In the genomic region with DNA sequence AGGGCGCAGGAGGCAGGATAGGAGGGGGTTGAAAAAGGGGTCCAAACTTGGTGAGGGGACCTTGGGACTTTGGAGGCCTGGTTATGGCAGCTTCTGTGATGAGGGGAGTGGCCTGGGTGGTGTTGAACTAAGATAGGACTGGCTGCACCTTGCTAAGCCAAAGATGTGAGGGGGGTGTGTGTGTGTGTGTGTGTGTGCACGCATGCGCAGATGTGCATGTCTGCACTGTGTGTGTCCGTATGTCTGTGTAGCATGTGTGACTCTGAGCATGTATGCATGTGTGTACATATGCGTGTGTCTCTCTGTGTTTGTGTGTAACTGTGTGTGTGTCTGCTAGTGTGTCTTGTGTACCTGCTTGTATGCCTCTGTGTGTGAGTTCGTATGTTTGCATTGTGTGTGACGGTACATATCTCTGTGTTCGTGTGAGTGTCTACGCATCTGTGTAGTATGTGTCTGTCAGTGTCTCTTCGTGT, we compare ENCODE assay signal across 14 cellular contexts. TPM values are rescaled to one million over a fixed set of nuclear protein-coding genes. Genes with fewer than 3 reads are reported as not detected.
DNase-seq lines count a peak whose midpoint lies in the region; ATAC-seq and TF ChIP-seq lines count a peak whose summit lies in the region.
"Had no signal": no experiment of that assay in that cellular context is flagged by ENCODE, and none has a peak within 500 bp of the region (broad histone marks: within the 10 kb centered on the region; RNA-seq: fewer than 3 reads in every experiment).

No MANE protein-coding gene starts in this region.

- no peak overlapping the region for H4K91ac ChIP-seq in H9 (ENCODE audit: insufficient read length, low read depth, low read length)

- H3K23ac ChIP-seq in H9 (ENCODE audit: insufficient read length, low read depth, low read length) = no peak overlapping the region

- H3K18ac ChIP-seq in H9 (ENCODE audit: insufficient read length, low read depth, low read length) = no peak overlapping the region

- H4K8ac ChIP-seq in H9 (replicated peaks; ENCODE audit: insufficient read length, low read depth, low read length) = no peak overlapping the region

- WGBS in H9 (ENCODE audit: extremely low coverage, insufficient read length, low lambda C conversion rate) = no CpG with 5 or more reads among the region's 10 CpGs
- 82% methylated on average over 10 of the region's 10 CpGs for WGBS in prostate gland

- H2AFZ ChIP-seq in H9 (ENCODE audit: low read length) = no peak overlapping the region

- H3K27me3 ChIP-seq in H9 (ENCODE audit: insufficient read depth, low read length) = no peaks in the 10 kb centered on the region
- no peaks in the 10 kb centered on the region for H3K27me3 ChIP-seq in prostate gland (replicated peaks; ENCODE audit: insufficient read depth)
- H3K27me3 ChIP-seq in foreskin keratinocyte = peaks cover 17% of the 10 kb centered on the region
- H3K27me3 ChIP-seq: BE2C had no signal

- H3K23me2 ChIP-seq in H9 (ENCODE audit: insufficient read length, low read depth, low read length, poor library complexity, severe bottlenecking) = peaks cover 7% of the 10 kb centered on the region

- H3K36me3 Mint-ChIP-seq in H9 (ENCODE audit: insufficient read depth in 1 of 3, low read depth in 3 of 3) = peaks cover 2 to 9% (median 5%) of the 10 kb centered on the region in 3 experiments

- H3K9ac ChIP-seq in H9 (ENCODE audit: extremely low read depth, insufficient read length, low read length) (no peak overlapping the region), SK-N-MC (ENCODE audit: insufficient read length) (no peak overlapping the region)

- H3K27me3 Mint-ChIP-seq in H9 (ENCODE audit: low read depth) = no peaks in the 10 kb centered on the region
- H3K27me3 Mint-ChIP-seq: activated CD4-positive, alpha-beta T cell treated with anti-CD3 and anti-CD28 coated beads, Interleukin-2, amount 10 ng/mL, durations not matched to agents 24 days and 14 days had no signal

- no peak overlapping the region for H3K4me2 ChIP-seq in H9 (ENCODE audit: insufficient read depth, insufficient read length, low read length)

- H3K4me3 Mint-ChIP-seq in H9 = peak overlapping the region in 1 of 2 experiments; percentile 34; a peak in 2 of 5 replicates
- H3K4me3 Mint-ChIP-seq: activated CD4-positive, alpha-beta T cell treated with anti-CD3 and anti-CD28 coated beads, Interleukin-2, amount 10 ng/mL, durations not matched to agents 24 days and 14 days; T-helper 1 cell treated with Interleukin-12 subunit alpha and Interleukin-12 subunit beta and Interleukin-4 antibody, amounts not matched to agents 30 μg/mL and 1 μg/mL, for 36 hours had no signal

- no peak overlapping the region for H4K5ac ChIP-seq in H9 (ENCODE audit: insufficient read length, low read depth, low read length)

- no peak for ATAC-seq in foreskin keratinocyte

- no peak for TF ChIP-seq CTCF in H9 (conservative IDR thresholded peaks at IDR 0.05)
- TF ChIP-seq CTCF in prostate gland (IDR thresholded peaks at IDR 0.05) = no peak
- no peak for TF ChIP-seq CTCF in foreskin keratinocyte (conservative IDR thresholded peaks at IDR 0.05)

- H3K36me3 ChIP-seq in SK-N-MC (ENCODE audit: insufficient read depth, low read length) = no peaks in the 10 kb centered on the region
- no peaks in the 10 kb centered on the region for H3K36me3 ChIP-seq in prostate gland
- H3K36me3 ChIP-seq: BE2C had no signal

- H3K56ac ChIP-seq in H9 (ENCODE audit: insufficient read length, low read depth, low read length) = no peak overlapping the region

- no peak overlapping the region for H3K14ac ChIP-seq in H9 (ENCODE audit: insufficient read depth, low read length)

- no peak overlapping the region for H2AK5ac ChIP-seq in H9 (ENCODE audit: insufficient read length, low read length)

- H3K79me1 ChIP-seq in H9 (ENCODE audit: insufficient read depth, low read depth, low read length, poor library complexity, severe bottlenecking) = no peaks in the 10 kb centered on the region

- H3K27ac ChIP-seq in H9 (ENCODE audit: insufficient read length, low read depth, low read length) = no peak overlapping the region
- peak overlapping the region; percentile 86 for H3K27ac ChIP-seq in SK-N-MC
- H3K27ac ChIP-seq in prostate gland = peak overlapping the region; percentile 70 to 78
- no peak overlapping the region for H3K27ac ChIP-seq in foreskin keratinocyte

- no peaks in the 10 kb centered on the region; the same call in 1 of the 2 replicates for H3K79me2 ChIP-seq in H9 (ENCODE audit: insufficient read depth, low read length)

- peaks cover 41 to 47% of the 10 kb centered on the region in 2 experiments for H3K4me1 Mint-ChIP-seq in H9

- H3K4ac ChIP-seq in H9 (ENCODE audit: low read depth, low read length) = no peak overlapping the region

- peaks cover 5% of the 10 kb centered on the region; the same call in 1 of the 2 replicates for H3K4me1 ChIP-seq in H9 (ENCODE audit: insufficient read depth, low read length)
- H3K4me1 ChIP-seq in prostate gland (replicated peaks) = peaks cover 17% of the 10 kb centered on the region
- peaks cover 10% of the 10 kb centered on the region for H3K4me1 ChIP-seq in foreskin keratinocyte
- H3K4me1 ChIP-seq: BE2C had no signal

- no peaks in the 10 kb centered on the region for H3K9me3 Mint-ChIP-seq in H9
- H3K9me3 Mint-ChIP-seq: activated CD4-positive, alpha-beta T cell treated with anti-CD3 and anti-CD28 coated beads, Interleukin-2, amount 10 ng/mL, durations not matched to agents 24 days and 14 days; activated T-helper 2 cell treated with anti-CD3 and anti-CD28 coated beads, Interferon-gamma antibody, Interleukin-2, Interleukin-4, amounts not matched to agents 10 μg/mL and 5 μg/mL and 100 μg/mL, durations not matched to agents 14 hours and 24 hours and 36 hours; T-helper 1 cell treated with Interleukin-12 subunit alpha and Interleukin-12 subunit beta and Interleukin-4 antibody, amounts not matched to agents 30 μg/mL and 1 μg/mL, for 36 hours had no signal

- H3K4me3 ChIP-seq in SK-N-MC (no peak overlapping the region), prostate gland (no peak overlapping the region)

- no peak for TF ChIP-seq POLR2A in prostate gland (IDR thresholded peaks at IDR 0.05)

- H3T11ph ChIP-seq in H9 (ENCODE audit: low read length) = no peak overlapping the region

- no peak overlapping the region for H2BK12ac ChIP-seq in H9 (ENCODE audit: insufficient read length, low read depth, low read length)

- no peak overlapping the region for H2BK120ac ChIP-seq in H9 (ENCODE audit: low read depth, low read length, poor library complexity, severe bottlenecking)

- H4K20me1 ChIP-seq in H9 (ENCODE audit: control insufficient read depth, insufficient read depth, insufficient read length) = no peaks in the 10 kb centered on the region

- H3K9me3 ChIP-seq in H9 (ENCODE audit: control insufficient read depth, low read depth, low read length) (no peaks in the 10 kb centered on the region), SK-N-MC (ENCODE audit: low read depth, low read length) (no peaks in the 10 kb centered on the region), prostate gland (no peaks in the 10 kb centered on the region)
- H3K9me3 ChIP-seq: BE2C had no signal

- intact Hi-C loops in prostate gland (cut with DNase I) = no loop called here

- DNase-seq in H9 = no peak
- no peak for DNase-seq in SK-N-MC (ENCODE audit: low read depth, low spot score)
- peak; percentile 61 for DNase-seq in islet precursor cell
- no peak for DNase-seq in prostate gland (ENCODE audit: low spot score)
- DNase-seq in foreskin keratinocyte = no peak
- no peak for DNase-seq in NCI-H187 treated with DMSO at 0.1 percent for 48 hours (lab: John Stamatoyannopoulos, UW)
- no peak for DNase-seq in activated T-cell treated with anti-CD3 and anti-CD28 coated beads, Interleukin-2, amount 50 U/mL, for 1 hour
- no peak for DNase-seq in LoVo (ENCODE audit: low spot score)
- DNase-seq: activated CD4-positive, alpha-beta T cell treated with anti-CD3 and anti-CD28 coated beads, Interleukin-2, amount 10 ng/mL, durations not matched to agents 24 days and 14 days; BE2C; head of caudate nucleus had no signal

- peak overlapping the region in 2 of 3 experiments; percentile 0 to 53; a peak in 3 of 7 replicates for H3K27ac Mint-ChIP-seq in H9
- H3K27ac Mint-ChIP-seq: activated CD4-positive, alpha-beta T cell treated with anti-CD3 and anti-CD28 coated beads, Interleukin-2, amount 10 ng/mL, durations not matched to agents 24 days and 14 days; activated T-helper 2 cell treated with anti-CD3 and anti-CD28 coated beads, Interferon-gamma antibody, Interleukin-2, Interleukin-4, amounts not matched to agents 10 μg/mL and 5 μg/mL and 100 μg/mL, durations not matched to agents 14 hours and 24 hours and 36 hours; T-helper 1 cell treated with Interleukin-12 subunit alpha and Interleukin-12 subunit beta and Interleukin-4 antibody, amounts not matched to agents 30 μg/mL and 1 μg/mL, for 36 hours had no signal

- H2BK15ac ChIP-seq in H9 (ENCODE audit: low read depth, low read length) = no peak overlapping the region

- no peak overlapping the region for H2BK5ac ChIP-seq in H9 (ENCODE audit: insufficient read length, low read length)

- no peak overlapping the region for H2BK20ac ChIP-seq in H9 (ENCODE audit: low read depth, low read length, poor library complexity, severe bottlenecking)

RNA-seq across cellular contexts. Expression of a gene that starts 4.1 kb away (rescaled TPM):
- 17.0 and 17.1 TPM in 2 replicates for total RNA-seq in H9 (2021)
- total RNA-seq in prostate gland = 10 to 100 TPM; 65.0 to 66.4 TPM
- 3.2 and 3.4 TPM in 2 replicates for total RNA-seq in foreskin keratinocyte
- polyA plus RNA-seq in foreskin keratinocyte = 2.0 and 2.2 TPM in 2 replicates
- total RNA-seq: OCI-LY7 had no signal

RNA-seq across cellular contexts. Expression of a gene that starts 17.9 kb away (rescaled TPM):
- 22.4 and 22.8 TPM in 2 replicates for total RNA-seq in H9 (2021)
- 10 to 100 TPM; 13.6 to 15.1 TPM for total RNA-seq in prostate gland
- total RNA-seq in foreskin keratinocyte = 3.5 and 4.4 TPM in 2 replicates
- 5.8 and 6.5 TPM in 2 replicates for polyA plus RNA-seq in foreskin keratinocyte

RNA-seq across cellular contexts. Expression of a gene that starts 39.7 kb away (rescaled TPM):
- total RNA-seq in H9 (2021) (76.2 and 77.7 TPM in 2 replicates), prostate gland (100 to 1,000 TPM; 120 to 166 TPM), foreskin keratinocyte (76.5 and 76.8 TPM in 2 replicates)
- polyA plus RNA-seq in foreskin keratinocyte = 109 and 111 TPM in 2 replicates

RNA-seq across cellular contexts. Expression of a gene that starts 44.9 kb away (rescaled TPM):
- 40.1 and 41.6 TPM in 2 replicates for total RNA-seq in H9 (2021)
- 100 to 1,000 TPM in 1 of 2 donors, 10 to 100 TPM in 1; 24.4 to 104 TPM for total RNA-seq in prostate gland
- total RNA-seq in foreskin keratinocyte = 11.6 and 12.7 TPM in 2 replicates
- 7.3 and 7.7 TPM in 2 replicates for polyA plus RNA-seq in foreskin keratinocyte

RNA-seq across cellular contexts. Expression of a gene that starts 45.1 kb away (rescaled TPM):
- total RNA-seq in H9 (2021) (344 TPM in 2 replicates), prostate gland (100 to 1,000 TPM; 116 to 201 TPM), foreskin keratinocyte (318 and 323 TPM in 2 replicates)
- 425 and 434 TPM in 2 replicates for polyA plus RNA-seq in foreskin keratinocyte

Comparison
In these comparisons a context has a peak if more than half of its experiments do, and no peak if none do; other contexts are left out.
1. H3K27ac ChIP-seq: peak in SK-N-MC (single experiment) and prostate gland (2 of 2); none in H9 (single experiment) and foreskin keratinocyte (single experiment).